Comparison of ENCODE assay signal across 16 cellular contexts in the genomic region with DNA sequence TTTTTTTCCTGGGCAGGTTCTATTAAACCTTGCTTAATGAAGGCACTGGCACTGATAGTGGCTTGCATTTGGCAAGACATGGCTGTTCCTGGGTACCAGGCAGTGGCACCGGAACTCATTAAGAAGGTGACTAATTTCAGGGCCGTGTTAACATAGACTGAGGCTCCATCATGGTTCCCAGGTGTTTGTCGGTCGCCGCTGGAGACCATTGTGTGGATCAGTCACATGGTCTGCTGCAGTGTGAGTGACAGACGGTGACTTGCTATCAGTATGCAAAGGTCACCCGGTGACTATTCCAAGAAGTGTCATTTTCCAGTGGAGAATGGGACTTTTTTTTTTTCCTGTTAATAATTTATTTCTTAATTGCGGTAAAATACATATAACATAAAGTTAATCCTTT.
"Had no signal": no experiment of that assay in that cellular context is flagged by ENCODE, and none has a peak within 500 bp of the region (broad histone marks: within the 10 kb centered on the region; RNA-seq: fewer than 3 reads in every experiment).

No MANE protein-coding gene starts in this region.

- ATAC-seq: activated CD8-positive, alpha-beta memory T cell treated with anti-CD3 and anti-CD28 coated beads, Interleukin-2, amount 10 ng/mL, durations not matched to agents 7 days and 5 days; esophagus mucosa had no signal

- H3K9me3 ChIP-seq: ascending aorta, ovary, tibial artery had no signal

- H3K27ac Mint-ChIP-seq: activated CD4-positive, alpha-beta memory T cell treated with anti-CD3 and anti-CD28 coated beads for 36 hours; activated CD8-positive, alpha-beta memory T cell treated with anti-CD3 and anti-CD28 coated beads, Interleukin-2, amount 10 ng/mL, durations not matched to agents 7 days and 5 days; activated naive CD4-positive, alpha-beta T cell treated with anti-CD3 and anti-CD28 coated beads, Interleukin-2, amount 10 ng/mL, durations not matched to agents 7 days and 5 days; activated T-helper 2 cell treated with anti-CD3 and anti-CD28 coated beads, Interferon-gamma antibody, Interleukin-2, Interleukin-4, amounts not matched to agents 10 μg/mL and 5 μg/mL and 100 μg/mL, durations not matched to agents 14 hours and 24 hours and 36 hours; naive B cell; neural progenitor cell had no signal

- H3K4me1 Mint-ChIP-seq: activated CD8-positive, alpha-beta memory T cell treated with anti-CD3 and anti-CD28 coated beads, Interleukin-2, amount 10 ng/mL, durations not matched to agents 7 days and 5 days; activated naive CD4-positive, alpha-beta T cell treated with anti-CD3 and anti-CD28 coated beads, Interleukin-2, amount 10 ng/mL, durations not matched to agents 7 days and 5 days; naive B cell had no signal

- H3K4me3 ChIP-seq: ascending aorta, dorsolateral prefrontal cortex, neural progenitor cell, ovary, tibial artery had no signal

- H3K27me3 Mint-ChIP-seq: activated CD4-positive, alpha-beta memory T cell treated with anti-CD3 and anti-CD28 coated beads for 36 hours; activated CD8-positive, alpha-beta memory T cell treated with anti-CD3 and anti-CD28 coated beads, Interleukin-2, amount 10 ng/mL, durations not matched to agents 7 days and 5 days; activated naive CD4-positive, alpha-beta T cell treated with anti-CD3 and anti-CD28 coated beads, Interleukin-2, amount 10 ng/mL, durations not matched to agents 7 days and 5 days; naive B cell had no signal

- H3K9me3 Mint-ChIP-seq: activated T-helper 2 cell treated with anti-CD3 and anti-CD28 coated beads, Interferon-gamma antibody, Interleukin-2, Interleukin-4, amounts not matched to agents 10 μg/mL and 5 μg/mL and 100 μg/mL, durations not matched to agents 14 hours and 24 hours and 36 hours; neural progenitor cell had no signal

- H3K36me3 ChIP-seq: neural progenitor cell, ovary had no signal

- H3K4me3 Mint-ChIP-seq: activated CD4-positive, alpha-beta memory T cell treated with anti-CD3 and anti-CD28 coated beads for 36 hours; activated CD8-positive, alpha-beta memory T cell treated with anti-CD3 and anti-CD28 coated beads, Interleukin-2, amount 10 ng/mL, durations not matched to agents 7 days and 5 days; activated naive CD4-positive, alpha-beta T cell treated with anti-CD3 and anti-CD28 coated beads, Interleukin-2, amount 10 ng/mL, durations not matched to agents 7 days and 5 days; naive B cell; neural progenitor cell had no signal

- H3K4me1 ChIP-seq: ascending aorta, neural progenitor cell, tibial artery had no signal

- H3K27me3 ChIP-seq: ascending aorta, dorsolateral prefrontal cortex, neural progenitor cell, ovary, tibial artery had no signal

- H3K36me3 Mint-ChIP-seq: activated CD4-positive, alpha-beta memory T cell treated with anti-CD3 and anti-CD28 coated beads for 36 hours; activated CD8-positive, alpha-beta memory T cell treated with anti-CD3 and anti-CD28 coated beads, Interleukin-2, amount 10 ng/mL, durations not matched to agents 7 days and 5 days; activated naive CD4-positive, alpha-beta T cell treated with anti-CD3 and anti-CD28 coated beads, Interleukin-2, amount 10 ng/mL, durations not matched to agents 7 days and 5 days; naive B cell had no signal

- H3K27ac ChIP-seq: ascending aorta, dorsolateral prefrontal cortex, neural progenitor cell, ovary, tibial artery, VCaP had no signal

- DNase-seq: activated CD4-positive, alpha-beta memory T cell treated with anti-CD3 and anti-CD28 coated beads for 36 hours; activated CD4-positive, alpha-beta T cell treated with anti-CD3 and anti-CD28 coated beads for 1 hour; activated CD8-positive, alpha-beta memory T cell treated with anti-CD3 and anti-CD28 coated beads, Interleukin-2, amount 10 ng/mL, durations not matched to agents 7 days and 5 days; activated naive CD4-positive, alpha-beta T cell treated with anti-CD3 and anti-CD28 coated beads, Interleukin-2, amount 10 ng/mL, durations not matched to agents 7 days and 5 days; activated T-cell treated with anti-CD3 and anti-CD28 coated beads, Interleukin-2, amount 50 U/mL, for 1 hour; dorsolateral prefrontal cortex; naive B cell; ovary; stimulated activated CD4-positive, alpha-beta T cell treated with anti-CD3 and anti-CD28 coated beads, Interleukin-2, amount 100 ng/mL, for 48 hours; stimulated activated naive CD4-positive, alpha-beta T cell; tibial artery had no signal
